10 cellular contexts compared by ENCODE assay signal in genomic region chr3:41933154-41933676, GRCh38. TPM values are rescaled to one million over a fixed set of nuclear protein-coding genes. Genes with fewer than 3 reads are reported as not detected.
DNase-seq lines count a peak whose midpoint lies in the region; ATAC-seq and TF ChIP-seq lines count a peak whose summit lies in the region.
"Had no signal": no experiment of that assay in that cellular context is flagged by ENCODE, and none has a peak within 500 bp of the region (broad histone marks: within the 10 kb centered on the region; RNA-seq: fewer than 3 reads in every experiment).

No MANE protein-coding gene starts in this region.

- H3K9me3 ChIP-seq in fibroblast of lung (ENCODE audit: control insufficient read depth, insufficient read depth, low read depth, low read length) (no peaks in the 10 kb centered on the region), sigmoid colon (no peaks in the 10 kb centered on the region)

- H3K4me2 ChIP-seq in fibroblast of lung (ENCODE audit: extremely low read depth, insufficient read depth, low read length), result no peak overlapping the region

- peak; percentile 65 for DNase-seq in GM04503 (ENCODE audit: low read depth)
- peak; percentile 24 for DNase-seq in RWPE1 (ENCODE audit: low spot score)
- DNase-seq in fibroblast of lung (ENCODE audit: low read depth in 2 of 2), result peak; percentile 75 to 96
- no peak for DNase-seq in sigmoid colon
- no peak for DNase-seq in DMS79 (lab: John Stamatoyannopoulos, UW)
- no peak for DNase-seq in activated T-helper 2 cell treated with anti-CD3 and anti-CD28 coated beads, Interferon-gamma antibody, Interleukin-2, Interleukin-4, amounts not matched to agents 10 μg/mL and 5 μg/mL and 100 μg/mL, durations not matched to agents 14 hours and 24 hours and 36 hours (ENCODE audit: low spot score)

- 57 to 69% methylated on average over 3 of the region's 3 CpGs for WGBS in sigmoid colon, 2 donors

- ATAC-seq in GM18498 (IDR thresholded peaks at IDR 0.05; ENCODE audit: unreplicated experiment) (no peak), GM19035 (IDR thresholded peaks at IDR 0.05; ENCODE audit: unreplicated experiment) (no peak)
- ATAC-seq: stimulated activated effector memory CD8-positive, alpha-beta T cell treated with anti-CD3 and anti-CD28 coated beads, Interleukin-12 subunit alpha, Interleukin-12 subunit beta, amount 100 ng/mL, for 72 hours had no signal

- TF ChIP-seq POLR2A in sigmoid colon (IDR thresholded peaks at IDR 0.05), result no peak

- H3K36me3 ChIP-seq in fibroblast of lung (ENCODE audit: control insufficient read depth, insufficient read depth, low read length) (no peaks in the 10 kb centered on the region), sigmoid colon (no peaks in the 10 kb centered on the region)

- no peak overlapping the region for H3K27ac Mint-ChIP-seq in activated T-helper 2 cell treated with anti-CD3 and anti-CD28 coated beads, Interferon-gamma antibody, Interleukin-2, Interleukin-4, amounts not matched to agents 10 μg/mL and 5 μg/mL and 100 μg/mL, durations not matched to agents 14 hours and 24 hours and 36 hours
- H3K27ac Mint-ChIP-seq: activated T-helper 1 cell treated with anti-CD3 and anti-CD28 coated beads, Interleukin-12 subunit alpha, Interleukin-12 subunit beta, Interleukin-2, Interleukin-4 antibody, amounts not matched to agents 30 ng/mL and 10 ng/mL and 1 ng/mL, durations not matched to agents 14 hours and 24 hours and 36 hours; stimulated activated effector memory CD8-positive, alpha-beta T cell treated with anti-CD3 and anti-CD28 coated beads, Interleukin-12 subunit alpha, Interleukin-12 subunit beta, amount 100 ng/mL, for 72 hours had no signal

- no peaks in the 10 kb centered on the region for H4K20me1 ChIP-seq in fibroblast of lung (ENCODE audit: control insufficient read depth, extremely low read depth, insufficient read depth, low read length)

- CTCF ChIA-PET in RWPE1 (lab: Yijun Ruan, JAX), result interaction anchor here (0.6 kb wide), 1 partner anchor 10 kb away, joined by 3 read pairs; no protein-coding TSS in a partner anchor

- no peaks in the 10 kb centered on the region for H3K27me3 Mint-ChIP-seq in activated T-helper 2 cell treated with anti-CD3 and anti-CD28 coated beads, Interferon-gamma antibody, Interleukin-2, Interleukin-4, amounts not matched to agents 10 μg/mL and 5 μg/mL and 100 μg/mL, durations not matched to agents 14 hours and 24 hours and 36 hours (ENCODE audit: low read depth)

- H3K79me2 ChIP-seq in fibroblast of lung (ENCODE audit: control insufficient read depth, insufficient read depth, low read length), result no peaks in the 10 kb centered on the region

- TF ChIP-seq CTCF in RWPE1 (conservative IDR thresholded peaks at IDR 0.05; ENCODE audit: low read depth) (no peak), fibroblast of lung (conservative IDR thresholded peaks at IDR 0.05 in 1 of 2, IDR thresholded peaks at IDR 0.05 in 1 of 2; ENCODE audit: low read depth in 1 of 2, low read length in 2 of 2) (no peak), sigmoid colon (IDR thresholded peaks at IDR 0.05) (no peak)

- H3K9me3 Mint-ChIP-seq in activated T-helper 2 cell treated with anti-CD3 and anti-CD28 coated beads, Interferon-gamma antibody, Interleukin-2, Interleukin-4, amounts not matched to agents 10 μg/mL and 5 μg/mL and 100 μg/mL, durations not matched to agents 14 hours and 24 hours and 36 hours, result no peaks in the 10 kb centered on the region
- H3K9me3 Mint-ChIP-seq: activated T-helper 1 cell treated with anti-CD3 and anti-CD28 coated beads, Interleukin-12 subunit alpha, Interleukin-12 subunit beta, Interleukin-2, Interleukin-4 antibody, amounts not matched to agents 30 ng/mL and 10 ng/mL and 1 ng/mL, durations not matched to agents 14 hours and 24 hours and 36 hours had no signal

- intact Hi-C loops in sigmoid colon (cut with DNase I), result loop anchor here (2.0 kb wide), 1 partner anchor 30 kb away; the partner anchor contains the start of gene ULK4
- intact Hi-C loops in activated T-helper 2 cell treated with anti-CD3 and anti-CD28 coated beads, Interferon-gamma antibody, Interleukin-2, Interleukin-4, amounts not matched to agents 10 μg/mL and 5 μg/mL and 100 μg/mL, durations not matched to agents 14 hours and 24 hours and 36 hours (cut with micrococcal nuclease), result no loop called here

- H3K4me3 ChIP-seq in fibroblast of lung (replicated peaks in 1 of 4; ENCODE audit: control extremely low read depth in 1 of 4, insufficient read depth in 1 of 4, low read depth in 3 of 4, low read length in 4 of 4) (no peak overlapping the region), sigmoid colon (no peak overlapping the region)

- TF ChIP-seq EP300 in sigmoid colon (IDR thresholded peaks at IDR 0.05), result peak in 2 of 4 donors; percentile 39 to 75

- H3K4me1 ChIP-seq in fibroblast of lung (ENCODE audit: control insufficient read depth, extremely low read depth, insufficient read depth, low read length), result no peaks in the 10 kb centered on the region
- peaks cover 0 to 25% (median 12%) of the 10 kb centered on the region in 4 donors for H3K4me1 ChIP-seq in sigmoid colon

- H2AFZ ChIP-seq in fibroblast of lung (ENCODE audit: low read length), result no peak overlapping the region

- POLR2A ChIA-PET in RWPE1 (lab: Yijun Ruan, JAX; ENCODE audit: low non-redundant PET), result no interaction called here

- no peaks in the 10 kb centered on the region for H3K4me1 Mint-ChIP-seq in activated T-helper 2 cell treated with anti-CD3 and anti-CD28 coated beads, Interferon-gamma antibody, Interleukin-2, Interleukin-4, amounts not matched to agents 10 μg/mL and 5 μg/mL and 100 μg/mL, durations not matched to agents 14 hours and 24 hours and 36 hours (ENCODE audit: low read depth)

- no peak overlapping the region for H3K9ac ChIP-seq in fibroblast of lung (ENCODE audit: insufficient read depth, low read length)

- H3K27me3 ChIP-seq in fibroblast of lung (ENCODE audit: control insufficient read depth, insufficient read depth, low read length) (no peaks in the 10 kb centered on the region), sigmoid colon (no peaks in the 10 kb centered on the region)

- peaks cover 19% of the 10 kb centered on the region for H3K36me3 Mint-ChIP-seq in activated T-helper 2 cell treated with anti-CD3 and anti-CD28 coated beads, Interferon-gamma antibody, Interleukin-2, Interleukin-4, amounts not matched to agents 10 μg/mL and 5 μg/mL and 100 μg/mL, durations not matched to agents 14 hours and 24 hours and 36 hours (ENCODE audit: low read depth)

- no peak overlapping the region for H3K4me3 Mint-ChIP-seq in activated T-helper 2 cell treated with anti-CD3 and anti-CD28 coated beads, Interferon-gamma antibody, Interleukin-2, Interleukin-4, amounts not matched to agents 10 μg/mL and 5 μg/mL and 100 μg/mL, durations not matched to agents 14 hours and 24 hours and 36 hours (ENCODE audit: low read depth)
- H3K4me3 Mint-ChIP-seq: activated T-helper 1 cell treated with anti-CD3 and anti-CD28 coated beads, Interleukin-12 subunit alpha, Interleukin-12 subunit beta, Interleukin-2, Interleukin-4 antibody, amounts not matched to agents 30 ng/mL and 10 ng/mL and 1 ng/mL, durations not matched to agents 14 hours and 24 hours and 36 hours; stimulated activated effector memory CD8-positive, alpha-beta T cell treated with anti-CD3 and anti-CD28 coated beads, Interleukin-12 subunit alpha, Interleukin-12 subunit beta, amount 100 ng/mL, for 72 hours had no signal

- H3K27ac ChIP-seq in RWPE1, result peak overlapping the region; percentile 69
- H3K27ac ChIP-seq in fibroblast of lung (ENCODE audit: insufficient read depth, low read length), result no peak overlapping the region
- H3K27ac ChIP-seq in sigmoid colon, result peak overlapping the region; percentile 35 to 81 (median 64)

RNA-seq across cellular contexts. Expression of gene ULK4, which starts 28.7 kb away (rescaled TPM):
- total RNA-seq in fibroblast of lung (9.7 and 12.8 TPM in 2 replicates), sigmoid colon (10 to 100 TPM in 3 of 4 donors, 1 to 10 TPM in 1; 8.9 to 18.6 (median 16.6) TPM)
- polyA plus RNA-seq in fibroblast of lung (9.1 and 13.8 TPM in 2 replicates), sigmoid colon (1 to 10 TPM; 2.1 to 3.9 (median 2.4) TPM)
- 6.1 and 6.9 TPM in 2 replicates for polyA plus RNA-seq in fibroblast of lung (2012)
- 2.8 and 6.1 TPM in 2 replicates for polyA minus RNA-seq in fibroblast of lung (ENCODE audit: low replicate concordance)
- total RNA-seq in activated T-helper 2 cell treated with anti-CD3 and anti-CD28 coated beads, Interferon-gamma antibody, Interleukin-2, Interleukin-4, amounts not matched to agents 10 μg/mL and 5 μg/mL and 100 μg/mL, durations not matched to agents 14 hours and 24 hours and 36 hours, result 7.5 and 8.1 TPM in 2 replicates

Comparison
In these comparisons a context has a peak if more than half of its experiments do, and no peak if none do; other contexts are left out.
1. DNase-seq: peak in GM04503 (single experiment), RWPE1 (single experiment) and fibroblast of lung (2 of 2); none in sigmoid colon (single experiment), DMS79 (single experiment) and activated T-helper 2 cell treated with anti-CD3 and anti-CD28 coated beads, Interferon-gamma antibody, Interleukin-2, Interleukin-4, amounts not matched to agents 10 μg/mL and 5 μg/mL and 100 μg/mL, durations not matched to agents 14 hours and 24 hours and 36 hours (single experiment).